21 cellular contexts compared by ENCODE assay signal in the genomic region with DNA sequence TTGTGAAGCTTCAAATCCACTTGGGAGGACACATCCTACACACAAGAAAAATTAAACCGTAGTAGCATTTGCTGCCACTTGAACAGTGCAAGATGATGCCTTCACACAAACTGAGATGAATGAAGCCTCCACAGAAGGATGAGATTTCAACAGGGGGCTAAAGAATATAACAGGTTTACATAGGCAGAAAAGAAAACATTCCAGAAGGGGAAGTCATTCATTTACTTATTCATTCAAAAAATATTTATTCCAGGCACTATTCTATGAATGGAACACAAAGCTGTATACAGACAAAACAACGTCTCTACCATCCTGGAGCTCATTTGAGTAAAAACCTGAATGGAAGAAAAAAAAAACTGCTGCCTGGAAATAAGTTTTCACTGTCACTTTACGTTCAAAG.
DNase-seq lines count a peak whose midpoint lies in the region; ATAC-seq, FAIRE-seq and TF ChIP-seq lines count a peak whose summit lies in the region.
"Had no signal": no experiment of that assay in that cellular context is flagged by ENCODE, and none has a peak within 500 bp of the region (broad histone marks: within the 10 kb centered on the region; RNA-seq: fewer than 3 reads in every experiment).

No MANE protein-coding gene starts in this region.

- no peak overlapping the region for H3K27ac Mint-ChIP-seq in activated T-helper 17 cell treated with anti-CD3 and anti-CD28 coated beads, Interleukin-2, amount 50 U/mL, for 72 hours
- H3K27ac Mint-ChIP-seq: B cell; CD4-positive, alpha-beta memory T cell; GM23338 had no signal

- no peaks in the 10 kb centered on the region for H3K36me3 Mint-ChIP-seq in activated T-helper 17 cell treated with anti-CD3 and anti-CD28 coated beads, Interleukin-2, amount 50 U/mL, for 72 hours (ENCODE audit: low read depth)
- H3K36me3 Mint-ChIP-seq: CD4-positive, alpha-beta memory T cell had no signal

- no peaks in the 10 kb centered on the region for H3K79me2 ChIP-seq in OCI-LY3 (ENCODE audit: low read length)

- H3K27me3 ChIP-seq in OCI-LY3 (ENCODE audit: low read depth, low read length), result peaks cover 10% of the 10 kb centered on the region; the same call in 1 of the 2 replicates

- no peak overlapping the region for H3K4me3 Mint-ChIP-seq in activated T-helper 17 cell treated with anti-CD3 and anti-CD28 coated beads, Interleukin-2, amount 50 U/mL, for 72 hours
- H3K4me3 Mint-ChIP-seq: B cell; CD4-positive, alpha-beta memory T cell; GM23338 had no signal

- no peaks in the 10 kb centered on the region for H3K36me3 ChIP-seq in OCI-LY3 (replicated peaks; ENCODE audit: low read depth, low read length)

- H3K9me3 Mint-ChIP-seq in activated T-helper 17 cell treated with anti-CD3 and anti-CD28 coated beads, Interleukin-2, amount 50 U/mL, for 72 hours, result peaks cover 4% of the 10 kb centered on the region

- H3K4me2 ChIP-seq in OCI-LY3 (ENCODE audit: low read length), result peak overlapping the region; percentile 68; the same call in 1 of the 2 replicates
- H3K4me2 ChIP-seq: GM23338 had no signal

- no peak overlapping the region for H2AFZ ChIP-seq in OCI-LY3 (ENCODE audit: low read depth, low read length)
- H2AFZ ChIP-seq: GM23338 had no signal

- no peak overlapping the region for H3K9ac ChIP-seq in OCI-LY3 (ENCODE audit: low read length)

- H3K4me1 Mint-ChIP-seq in activated T-helper 17 cell treated with anti-CD3 and anti-CD28 coated beads, Interleukin-2, amount 50 U/mL, for 72 hours, result no peaks in the 10 kb centered on the region
- H3K4me1 Mint-ChIP-seq: B cell; CD4-positive, alpha-beta memory T cell had no signal

- no peaks in the 10 kb centered on the region for H3K9me3 ChIP-seq in OCI-LY3 (ENCODE audit: insufficient read depth, low read length)

- no peaks in the 10 kb centered on the region for H4K20me1 ChIP-seq in OCI-LY3 (ENCODE audit: insufficient read depth, low read length)

- TF ChIP-seq CTCF in D721Med (IDR thresholded peaks at IDR 0.05; ENCODE audit: insufficient read depth, missing control alignments) (no peak), OCI-LY3 (IDR thresholded peaks at IDR 0.05; ENCODE audit: low read depth, low read length) (no peak)

- no peak overlapping the region for H3K4me3 ChIP-seq in OCI-LY3 (ENCODE audit: low read length)
- H3K4me3 ChIP-seq: GM12878, GM23338 had no signal

- no peak overlapping the region for H3K27ac ChIP-seq in OCI-LY3 (ENCODE audit: low read length)
- H3K27ac ChIP-seq: 22Rv1, RWPE1 had no signal

- no peak for ATAC-seq in activated T-helper 17 cell treated with anti-CD3 and anti-CD28 coated beads, Interleukin-2, amount 50 U/mL, for 72 hours (replicated peaks)
- no peak for ATAC-seq in GM18868 (IDR thresholded peaks at IDR 0.05; ENCODE audit: unreplicated experiment)
- no peak for ATAC-seq in esophagus mucosa
- ATAC-seq: GM12878 had no signal

- peaks cover 19% of the 10 kb centered on the region for H3K27me3 Mint-ChIP-seq in activated T-helper 17 cell treated with anti-CD3 and anti-CD28 coated beads, Interleukin-2, amount 50 U/mL, for 72 hours

- peak; percentile 76 for FAIRE-seq in D721Med (lab: Jason Lieb, UNC)
- FAIRE-seq: GM12878 had no signal

- no peak for DNase-seq in D721Med (ENCODE audit: insufficient read length, low spot score)
- peak; percentile 10 for DNase-seq in astrocyte of the hippocampus (ENCODE audit: low read depth, low spot score)
- peak; percentile 1 for DNase-seq in fibroblast of peridontal ligament (ENCODE audit: extremely low read depth)
- DNase-seq in NCI-H2107 treated with DMSO at 0.1 percent for 48 hours (lab: John Stamatoyannopoulos, UW; ENCODE audit: unreplicated experiment), result no peak
- DNase-seq: Calu3; CD4-positive, alpha-beta memory T cell; GDM1; Karpas-422; NCI-H187 treated with DMSO at 0.1 percent for 48 hours; NCI-H446; NCI-H69; OCI-M1 had no signal

- peaks cover 29% of the 10 kb centered on the region for H3K4me1 ChIP-seq in OCI-LY3 (ENCODE audit: low read length)

Comparison
In these comparisons a context has a peak if more than half of its experiments do, and no peak if none do; other contexts are left out.
1. DNase-seq: peak in astrocyte of the hippocampus (single experiment) and fibroblast of peridontal ligament (single experiment); none in D721Med (single experiment) and NCI-H2107 treated with DMSO at 0.1 percent for 48 hours (single experiment).